17 cellular contexts compared by ENCODE assay signal in genomic region chr17:56894859-56895455, GRCh38.
"Had no signal": no experiment of that assay in that cellular context is flagged by ENCODE, and none has a peak within 500 bp of the region (broad histone marks: within the 10 kb centered on the region; RNA-seq: fewer than 3 reads in every experiment).

No MANE protein-coding gene starts in this region.

- H3K9me3 Mint-ChIP-seq: dendritic cell treated with granulocyte-macrophage colony-stimulating factor and Interleukin-4, amounts not matched to agents 40 ng/mL and 50 ng/mL, for 4 days; effector memory CD8-positive, alpha-beta T cell; immature natural killer cell had no signal

- H3K4me3 ChIP-seq: ovary, upper lobe of right lung had no signal

- H3K36me3 ChIP-seq: ovary had no signal

- H3K27ac Mint-ChIP-seq: dendritic cell treated with granulocyte-macrophage colony-stimulating factor and Interleukin-4, amounts not matched to agents 40 ng/mL and 50 ng/mL, for 4 days had no signal

- DNase-seq: activated CD4-positive, alpha-beta T cell treated with anti-CD3 and anti-CD28 coated beads for 1 hour; activated CD4-positive, alpha-beta T cell treated with anti-CD3 and anti-CD28 coated beads, Interleukin-2, amount 50 U/mL, for 4 hours; activated T-cell treated with anti-CD3 and anti-CD28 coated beads, Interleukin-2, amount 50 U/mL, for 48 hours; anterior cingulate cortex; effector memory CD8-positive, alpha-beta T cell; head of caudate nucleus; immature natural killer cell; left cardiac atrium; midbrain; ovary; stimulated activated CD4-positive, alpha-beta T cell treated with anti-CD3 and anti-CD28 coated beads, Interleukin-4, amount 100 ng/mL, for 1 hour; stimulated activated naive CD4-positive, alpha-beta T cell treated with Interleukin-2 at 50 U/mL for 16 hours; SW 1271; T1000; upper lobe of right lung had no signal

- H3K4me3 Mint-ChIP-seq: dendritic cell treated with granulocyte-macrophage colony-stimulating factor and Interleukin-4, amounts not matched to agents 40 ng/mL and 50 ng/mL, for 4 days; effector memory CD8-positive, alpha-beta T cell; immature natural killer cell; neural crest cell had no signal

- H3K4me1 ChIP-seq: upper lobe of right lung had no signal

- ATAC-seq: effector memory CD8-positive, alpha-beta T cell; left cardiac atrium; upper lobe of right lung had no signal

- H3K27me3 ChIP-seq: ovary, upper lobe of right lung had no signal

- H3K27me3 Mint-ChIP-seq: dendritic cell treated with granulocyte-macrophage colony-stimulating factor and Interleukin-4, amounts not matched to agents 40 ng/mL and 50 ng/mL, for 4 days; effector memory CD8-positive, alpha-beta T cell had no signal

- H3K9me3 ChIP-seq: ovary, upper lobe of right lung had no signal

- H3K27ac ChIP-seq: ovary, upper lobe of right lung had no signal
